1 cellular context compared by ENCODE assay signal in genomic region chr20:13041574-13042457, GRCh38.
TF ChIP-seq lines count a peak whose summit lies in the region.

No MANE protein-coding gene starts in this region.

TF ChIP-seq in HepG2, 621 proteins besides CTCF, POLR2A, EP300 and RAD21:
- no peak for TF ChIP-seq ZBTB25 (CRISPR knock-in tag; IDR thresholded peaks at IDR 0.05)
- TF ChIP-seq FOXO4 (CRISPR knock-in tag; conservative IDR thresholded peaks at IDR 0.05): 0 out of 2 replicates have a peak, but pooled peaks have one; percentile 45
